1 cellular context compared by ENCODE assay signal in the genomic region with DNA sequence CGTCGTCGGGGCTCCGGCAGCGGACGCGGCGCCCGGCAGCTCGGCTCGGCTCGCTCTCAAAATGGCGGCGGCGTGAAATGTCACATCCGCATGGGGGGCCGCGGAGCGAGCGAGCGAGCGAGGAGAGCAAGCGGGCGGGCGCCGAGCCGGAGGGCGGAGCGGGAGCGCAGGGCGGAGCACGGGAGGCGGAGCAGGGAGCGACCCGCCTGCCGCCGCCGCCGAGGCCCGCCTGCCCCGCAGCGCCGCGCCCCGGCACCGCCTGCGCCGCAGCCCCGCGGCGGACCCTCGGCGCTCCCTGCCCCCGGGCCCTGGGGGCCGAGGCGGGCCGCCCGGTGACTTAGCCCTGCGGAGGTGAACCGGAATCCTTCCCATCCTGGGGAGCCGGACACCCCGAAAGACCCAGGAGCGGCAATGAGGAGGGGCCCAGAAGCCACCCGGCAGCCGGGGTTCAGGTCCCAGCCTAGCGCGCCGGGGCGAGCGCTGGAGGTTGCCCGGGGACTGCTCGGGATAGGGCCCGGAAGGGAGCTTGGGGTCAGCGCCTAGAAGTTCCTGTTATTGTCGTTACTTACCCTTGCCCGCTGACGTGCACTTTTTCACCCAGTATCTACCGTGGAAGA.
TF ChIP-seq lines count a peak whose summit lies in the region.

Gene USP7, minus strand, starts transcription at position 82 of the 617 bp plus-strand sequence. CDS start 621 bp downstream, outside the sequence.

TF ChIP-seq in HCT116, 20 proteins besides CTCF, POLR2A, EP300 and RAD21 (continued from another document):
- peak; percentile 92 for TF ChIP-seq YY1 (IDR thresholded peaks at IDR 0.05; ENCODE audit: extremely low read depth, insufficient replicate concordance, low read depth, low read length)
- TF ChIP-seq CEBPB (IDR thresholded peaks at IDR 0.05; ENCODE audit: low read depth) = no peak
